ENCODE assay signal across 16 cellular contexts in genomic region chr9:81628897-81629296, GRCh38.
"Had no signal": no experiment of that assay in that cellular context is flagged by ENCODE, and none has a peak within 500 bp of the region (broad histone marks: within the 10 kb centered on the region; RNA-seq: fewer than 3 reads in every experiment).

No MANE protein-coding gene starts in this region.

- H3K4me1 Mint-ChIP-seq: activated CD4-positive, alpha-beta T cell treated with anti-CD3 and anti-CD28 coated beads for 36 hours; activated CD8-positive, alpha-beta memory T cell treated with anti-CD3 and anti-CD28 coated beads, Interleukin-2, amount 10 ng/mL, durations not matched to agents 7 days and 5 days had no signal

- H3K27me3 Mint-ChIP-seq: activated CD4-positive, alpha-beta memory T cell treated with anti-CD3 and anti-CD28 coated beads for 36 hours; activated CD8-positive, alpha-beta memory T cell treated with anti-CD3 and anti-CD28 coated beads, Interleukin-2, amount 10 ng/mL, durations not matched to agents 7 days and 5 days; memory B cell; stimulated activated memory B cell treated with anti-CD40 and anti-IgM and Interleukin-4, amounts not matched to agents 10 μg/mL and 1 μg/mL and 100 μg/mL, for 72 hours had no signal

- H3K36me3 ChIP-seq: adrenal gland had no signal

- H3K9me3 ChIP-seq: adrenal gland, heart right ventricle had no signal

- H3K4me1 ChIP-seq: heart right ventricle had no signal

- H3K9me3 Mint-ChIP-seq: activated CD4-positive, alpha-beta memory T cell treated with anti-CD3 and anti-CD28 coated beads for 36 hours; activated T-helper 2 cell treated with anti-CD3 and anti-CD28 coated beads, Interferon-gamma antibody, Interleukin-2, Interleukin-4, amounts not matched to agents 10 μg/mL and 5 μg/mL and 100 μg/mL, durations not matched to agents 14 hours and 24 hours and 36 hours; memory B cell; natural killer cell; stimulated activated memory B cell treated with anti-CD40 and anti-IgM and Interleukin-4, amounts not matched to agents 10 μg/mL and 1 μg/mL and 100 μg/mL, for 72 hours had no signal

- H3K27ac ChIP-seq: adrenal gland, coronary artery, heart right ventricle, VCaP had no signal

- DNase-seq: activated CD4-positive, alpha-beta memory T cell treated with anti-CD3 and anti-CD28 coated beads for 36 hours; activated CD4-positive, alpha-beta T cell treated with anti-CD3 and anti-CD28 coated beads for 36 hours; activated CD8-positive, alpha-beta memory T cell treated with anti-CD3 and anti-CD28 coated beads, Interleukin-2, amount 10 ng/mL, durations not matched to agents 7 days and 5 days; activated naive CD4-positive, alpha-beta T cell treated with anti-CD3 and anti-CD28 coated beads, Interleukin-2, amount 50 U/mL, for 16 hours; activated T-cell treated with anti-CD3 and anti-CD28 coated beads, Interleukin-2, amount 50 U/mL, for 1 hour; adrenal gland; central memory CD4-positive, alpha-beta T cell; heart right ventricle; natural killer cell; posterior cingulate gyrus had no signal

- H3K4me3 Mint-ChIP-seq: activated CD4-positive, alpha-beta memory T cell treated with anti-CD3 and anti-CD28 coated beads for 36 hours; activated CD4-positive, alpha-beta T cell treated with anti-CD3 and anti-CD28 coated beads for 36 hours; activated CD8-positive, alpha-beta memory T cell treated with anti-CD3 and anti-CD28 coated beads, Interleukin-2, amount 10 ng/mL, durations not matched to agents 7 days and 5 days; memory B cell; natural killer cell; stimulated activated memory B cell treated with anti-CD40 and anti-IgM and Interleukin-4, amounts not matched to agents 10 μg/mL and 1 μg/mL and 100 μg/mL, for 72 hours had no signal

- H3K36me3 Mint-ChIP-seq: activated CD4-positive, alpha-beta memory T cell treated with anti-CD3 and anti-CD28 coated beads for 36 hours; activated CD8-positive, alpha-beta memory T cell treated with anti-CD3 and anti-CD28 coated beads, Interleukin-2, amount 10 ng/mL, durations not matched to agents 7 days and 5 days; natural killer cell had no signal

- H3K27ac Mint-ChIP-seq: activated CD4-positive, alpha-beta memory T cell treated with anti-CD3 and anti-CD28 coated beads for 36 hours; activated CD4-positive, alpha-beta T cell treated with anti-CD3 and anti-CD28 coated beads for 36 hours; activated CD8-positive, alpha-beta memory T cell treated with anti-CD3 and anti-CD28 coated beads, Interleukin-2, amount 10 ng/mL, durations not matched to agents 7 days and 5 days; activated T-helper 2 cell treated with anti-CD3 and anti-CD28 coated beads, Interferon-gamma antibody, Interleukin-2, Interleukin-4, amounts not matched to agents 10 μg/mL and 5 μg/mL and 100 μg/mL, durations not matched to agents 14 hours and 24 hours and 36 hours; memory B cell; natural killer cell; stimulated activated memory B cell treated with anti-CD40 and anti-IgM and Interleukin-4, amounts not matched to agents 10 μg/mL and 1 μg/mL and 100 μg/mL, for 72 hours had no signal

- ATAC-seq: activated CD4-positive, alpha-beta T cell treated with anti-CD3 and anti-CD28 coated beads for 36 hours; activated CD8-positive, alpha-beta memory T cell treated with anti-CD3 and anti-CD28 coated beads, Interleukin-2, amount 10 ng/mL, durations not matched to agents 7 days and 5 days; heart right ventricle; left lobe of liver; natural killer cell; stimulated activated memory B cell treated with anti-CD40 and anti-IgM and Interleukin-4, amounts not matched to agents 10 μg/mL and 1 μg/mL and 100 μg/mL, for 72 hours had no signal

- H3K27me3 ChIP-seq: adrenal gland, heart right ventricle had no signal

- H3K4me3 ChIP-seq: adrenal gland, coronary artery, heart right ventricle had no signal
